In genomic region chr12:3352230-3352629, GRCh38 we compare ENCODE assay signal across 29 cellular contexts.
"Had no signal": no experiment of that assay in that cellular context is flagged by ENCODE, and none has a peak within 500 bp of the region (broad histone marks: within the 10 kb centered on the region; RNA-seq: fewer than 3 reads in every experiment).

No MANE protein-coding gene starts in this region.

- DNase-seq: activated B cell treated with CpG ODN at 0.5 μM for 24 hours; activated CD4-positive, alpha-beta memory T cell treated with anti-CD3 and anti-CD28 coated beads for 36 hours; activated CD4-positive, alpha-beta T cell treated with anti-CD3 and anti-CD28 coated beads for 4 hours; activated CD4-positive, alpha-beta T cell treated with anti-CD3 and anti-CD28 coated beads, Interleukin-2, amount 50 U/mL, for 1 hour; activated CD4-positive, CD25-positive, alpha-beta regulatory T cell treated with anti-CD3 and anti-CD28 coated beads, Interleukin-2, amount 50 U/mL, for 72 hours; activated CD8-positive, alpha-beta memory T cell treated with anti-CD3 and anti-CD28 coated beads, Interleukin-2, amount 50 U/mL, for 48 hours; activated effector memory CD4-positive, alpha-beta T cell treated with Interleukin-2 at 50 U/mL for 16 hours; activated naive CD4-positive, alpha-beta T cell treated with anti-CD3 and anti-CD28 coated beads, Interleukin-2, amount 10 ng/mL, durations not matched to agents 7 days and 5 days; activated naive CD8-positive, alpha-beta T cell treated with anti-CD3 and anti-CD28 coated beads, Interleukin-2, amount 50 U/mL, for 24 hours; activated T-cell treated with anti-CD3 and anti-CD28 coated beads, Interleukin-2, amount 50 U/mL, for 48 hours; Kasumi-1; KBM-7; MG63; NCI-H1048; NCI-H1105 treated with DMSO at 0.1 percent for 48 hours; NCI-H1436 treated with DMSO at 0.1 percent for 48 hours; NCI-H1694 treated with DMSO at 0.1 percent for 48 hours; NCI-H2029; NCI-H345; NCI-H524 treated with DMSO at 0.1 percent for 48 hours; SIG-M5; SW 1271; T-helper 1 cell; T-helper 2 cell; T-helper 9 cell had no signal

- H3K27me3 Mint-ChIP-seq: activated CD4-positive, alpha-beta memory T cell treated with anti-CD3 and anti-CD28 coated beads for 36 hours; activated naive CD8-positive, alpha-beta T cell treated with anti-CD3 and anti-CD28 coated beads, Interleukin-2, amount 50 U/mL, for 24 hours had no signal

- H3K27me3 ChIP-seq: MG63 had no signal

- H3K4me3 ChIP-seq: MG63 had no signal

- H3K27ac ChIP-seq: VCaP had no signal

- H3K27ac Mint-ChIP-seq: activated B cell treated with CpG ODN at 0.5 μM for 24 hours; activated CD4-positive, alpha-beta memory T cell treated with anti-CD3 and anti-CD28 coated beads for 36 hours; activated naive CD4-positive, alpha-beta T cell treated with anti-CD3 and anti-CD28 coated beads, Interleukin-2, amount 10 ng/mL, durations not matched to agents 7 days and 5 days; activated naive CD8-positive, alpha-beta T cell; activated naive CD8-positive, alpha-beta T cell treated with anti-CD3 and anti-CD28 coated beads, Interleukin-2, amount 50 U/mL, for 24 hours; brain had no signal

- H3K36me3 Mint-ChIP-seq: activated CD4-positive, alpha-beta memory T cell treated with anti-CD3 and anti-CD28 coated beads for 36 hours; activated naive CD4-positive, alpha-beta T cell treated with anti-CD3 and anti-CD28 coated beads, Interleukin-2, amount 10 ng/mL, durations not matched to agents 7 days and 5 days; activated naive CD8-positive, alpha-beta T cell; brain had no signal

- ATAC-seq: activated naive CD8-positive, alpha-beta T cell treated with anti-CD3 and anti-CD28 coated beads, Interleukin-2, amount 50 U/mL, for 24 hours; Panc1 had no signal

- H3K9me3 ChIP-seq: MG63 had no signal

- H3K4me3 Mint-ChIP-seq: activated B cell treated with CpG ODN at 0.5 μM for 24 hours; activated CD4-positive, alpha-beta memory T cell treated with anti-CD3 and anti-CD28 coated beads for 36 hours; activated naive CD4-positive, alpha-beta T cell treated with anti-CD3 and anti-CD28 coated beads, Interleukin-2, amount 10 ng/mL, durations not matched to agents 7 days and 5 days; activated naive CD8-positive, alpha-beta T cell; activated naive CD8-positive, alpha-beta T cell treated with anti-CD3 and anti-CD28 coated beads, Interleukin-2, amount 50 U/mL, for 24 hours; brain had no signal

- H3K9me3 Mint-ChIP-seq: activated B cell treated with CpG ODN at 0.5 μM for 24 hours; activated CD4-positive, alpha-beta memory T cell treated with anti-CD3 and anti-CD28 coated beads for 36 hours; activated naive CD4-positive, alpha-beta T cell treated with anti-CD3 and anti-CD28 coated beads, Interleukin-2, amount 10 ng/mL, durations not matched to agents 7 days and 5 days; activated naive CD8-positive, alpha-beta T cell treated with anti-CD3 and anti-CD28 coated beads, Interleukin-2, amount 50 U/mL, for 24 hours; brain had no signal

- H3K36me3 ChIP-seq: MG63 had no signal

- H3K4me1 Mint-ChIP-seq: activated B cell treated with CpG ODN at 0.5 μM for 24 hours; activated naive CD4-positive, alpha-beta T cell treated with anti-CD3 and anti-CD28 coated beads, Interleukin-2, amount 10 ng/mL, durations not matched to agents 7 days and 5 days; activated naive CD8-positive, alpha-beta T cell treated with anti-CD3 and anti-CD28 coated beads, Interleukin-2, amount 50 U/mL, for 24 hours; brain had no signal
